16 cellular contexts compared by ENCODE assay signal in genomic region chr5:927172-928015, GRCh38. TPM values are rescaled to one million over a fixed set of nuclear protein-coding genes. Genes with fewer than 3 reads are reported as not detected.
DNase-seq lines count a peak whose midpoint lies in the region; ATAC-seq, FAIRE-seq and TF ChIP-seq lines count a peak whose summit lies in the region.
"Had no signal": no experiment of that assay in that cellular context is flagged by ENCODE, and none has a peak within 500 bp of the region (broad histone marks: within the 10 kb centered on the region; RNA-seq: fewer than 3 reads in every experiment).

No MANE protein-coding gene starts in this region.

- POLR2A ChIA-PET in HepG2 (lab: Yijun Ruan, JAX), result no interaction called here
- POLR2A ChIA-PET in activated CD4-positive, alpha-beta memory T cell treated with anti-CD3 and anti-CD28 coated beads, Interleukin-2, amount 10 ng/mL, durations not matched to agents 7 days and 5 days (lab: Charles Lee), result no interaction called here

- TF ChIP-seq EP300 in HepG2 (IDR thresholded peaks at IDR 0.05; ENCODE audit: low read depth in 2 of 2, low read length in 2 of 2) (no peak), HepG2 (CRISPR knock-in tag; IDR thresholded peaks at IDR 0.05; ENCODE audit: borderline replicate concordance) (no peak)

- 88% methylated on average over 19 of the region's 30 CpGs for WGBS in HepG2 (ENCODE audit: low lambda C conversion rate)

- H4K20me1 ChIP-seq in HepG2 (ENCODE audit: insufficient read depth, low read length), result no peaks in the 10 kb centered on the region

- no peak for FAIRE-seq in HepG2 (lab: Jason Lieb, UNC)
- FAIRE-seq: A204.1 had no signal

- no peak for TF ChIP-seq RAD21 in HepG2 (CRISPR knock-in tag; IDR thresholded peaks at IDR 0.05)

- no peak overlapping the region for H3K27ac Mint-ChIP-seq in activated CD4-positive, alpha-beta T cell treated with anti-CD3 and anti-CD28 coated beads, Interleukin-2, amount 10 ng/mL, durations not matched to agents 24 days and 14 days
- no peak overlapping the region for H3K27ac Mint-ChIP-seq in stimulated activated memory B cell treated with anti-CD40 and anti-IgM and Interleukin-4, amounts not matched to agents 10 μg/mL and 1 μg/mL and 100 μg/mL, for 72 hours
- H3K27ac Mint-ChIP-seq in activated CD4-positive, alpha-beta memory T cell treated with anti-CD3 and anti-CD28 coated beads, Interleukin-2, amount 10 ng/mL, durations not matched to agents 7 days and 5 days, result no peak overlapping the region
- H3K27ac Mint-ChIP-seq: activated naive CD4-positive, alpha-beta T cell treated with anti-CD3 and anti-CD28 coated beads, Interleukin-2, amount 50 U/mL, for 72 hours; stimulated activated naive CD8-positive, alpha-beta T cell treated with anti-CD3 and anti-CD28 coated beads, Interleukin-15, Interleukin-2, amounts not matched to agents 100 ng/mL and 50 ng/mL, for 24 hours had no signal

- CTCF ChIA-PET in HepG2 (lab: Yijun Ruan, JAX; ENCODE audit: low intra/inter-chr PET ratio, low total read pairs), result no interaction called here
- CTCF ChIA-PET in activated CD4-positive, alpha-beta memory T cell treated with anti-CD3 and anti-CD28 coated beads, Interleukin-2, amount 10 ng/mL, durations not matched to agents 7 days and 5 days (lab: Charles Lee), result no interaction called here

- H3K79me2 ChIP-seq in HepG2 (ENCODE audit: insufficient read depth, low read length), result no peaks in the 10 kb centered on the region

- TF ChIP-seq POLR2A in HepG2 (IDR thresholded peaks at IDR 0.05; ENCODE audit: insufficient read depth in 1 of 2, low read depth in 2 of 2, low read length in 2 of 2) (no peak), erythroblast (IDR thresholded peaks at IDR 0.05; ENCODE audit: low read length) (no peak)

- H3K4me3 ChIP-seq in astrocyte of the cerebellum (ENCODE audit: low read depth, low read length) (peak overlapping the region; percentile 18), HepG2 (replicated peaks in 1 of 3; ENCODE audit: insufficient read depth in 1 of 3, low read depth in 2 of 3, low read length in 3 of 3) (no peak overlapping the region)

- DNase-seq in activated CD4-positive, alpha-beta T cell treated with anti-CD3 and anti-CD28 coated beads, Interleukin-2, amount 10 ng/mL, durations not matched to agents 24 days and 14 days, result no peak
- no peak for DNase-seq in activated CD4-positive, alpha-beta T cell treated with anti-CD3 and anti-CD28 coated beads for 48 hours
- DNase-seq in astrocyte of the cerebellum (ENCODE audit: low read depth) (no peak), HepG2 (ENCODE audit: low spot score) (no peak), foreskin melanocyte (no peak), erythroblast (lab: John Stamatoyannopoulos, UW) (no peak)
- DNase-seq in activated CD4-positive, alpha-beta memory T cell treated with anti-CD3 and anti-CD28 coated beads, Interleukin-2, amount 10 ng/mL, durations not matched to agents 7 days and 5 days, result no peak
- DNase-seq: DMS 273 treated with DMSO at 0.1 percent for 48 hours, hippocampal formation, NCI-H187, NCI-H82 had no signal

- in situ Hi-C loops in astrocyte of the cerebellum (cut with HindIII; ENCODE audit: low sequenced_read_pairs) (loop anchor here (25.0 kb wide), 2 partner anchors 235 to 385 kb away; no protein-coding TSS in a partner anchor), HepG2 (cut with HindIII; ENCODE audit: extremely low pct_ligation_motif_present, low pct_unique_long_range_greater_than_20kb) (loop anchor here (10.0 kb wide), 1 partner anchor 237 kb away; no protein-coding TSS in a partner anchor)

- H3K4me2 ChIP-seq in HepG2 (ENCODE audit: low read depth, low read length), result no peak overlapping the region

- H3K4me3 Mint-ChIP-seq in activated CD4-positive, alpha-beta T cell treated with anti-CD3 and anti-CD28 coated beads, Interleukin-2, amount 10 ng/mL, durations not matched to agents 24 days and 14 days, result peak overlapping the region; percentile 49
- H3K4me3 Mint-ChIP-seq in stimulated activated memory B cell treated with anti-CD40 and anti-IgM and Interleukin-4, amounts not matched to agents 10 μg/mL and 1 μg/mL and 100 μg/mL, for 72 hours, result peak overlapping the region; percentile 22
- H3K4me3 Mint-ChIP-seq in activated CD4-positive, alpha-beta memory T cell treated with anti-CD3 and anti-CD28 coated beads, Interleukin-2, amount 10 ng/mL, durations not matched to agents 7 days and 5 days, result no peak overlapping the region
- H3K4me3 Mint-ChIP-seq: stimulated activated naive CD8-positive, alpha-beta T cell treated with anti-CD3 and anti-CD28 coated beads, Interleukin-15, Interleukin-2, amounts not matched to agents 100 ng/mL and 50 ng/mL, for 24 hours had no signal

- H3K27me3 Mint-ChIP-seq in activated CD4-positive, alpha-beta T cell treated with anti-CD3 and anti-CD28 coated beads, Interleukin-2, amount 10 ng/mL, durations not matched to agents 24 days and 14 days, result peaks cover 26% of the 10 kb centered on the region
- peaks cover 60% of the 10 kb centered on the region for H3K27me3 Mint-ChIP-seq in stimulated activated memory B cell treated with anti-CD40 and anti-IgM and Interleukin-4, amounts not matched to agents 10 μg/mL and 1 μg/mL and 100 μg/mL, for 72 hours
- peaks cover 22% of the 10 kb centered on the region for H3K27me3 Mint-ChIP-seq in activated CD4-positive, alpha-beta memory T cell treated with anti-CD3 and anti-CD28 coated beads, Interleukin-2, amount 10 ng/mL, durations not matched to agents 7 days and 5 days

- no peaks in the 10 kb centered on the region; a peak in 1 of 5 replicates for H3K27me3 ChIP-seq in HepG2 (ENCODE audit: control insufficient read depth in 1 of 2, insufficient read depth in 2 of 2, low read length in 2 of 2)

- no peaks in the 10 kb centered on the region for H3K9me3 Mint-ChIP-seq in activated CD4-positive, alpha-beta T cell treated with anti-CD3 and anti-CD28 coated beads, Interleukin-2, amount 10 ng/mL, durations not matched to agents 24 days and 14 days
- H3K9me3 Mint-ChIP-seq in stimulated activated memory B cell treated with anti-CD40 and anti-IgM and Interleukin-4, amounts not matched to agents 10 μg/mL and 1 μg/mL and 100 μg/mL, for 72 hours, result no peaks in the 10 kb centered on the region
- no peaks in the 10 kb centered on the region for H3K9me3 Mint-ChIP-seq in activated CD4-positive, alpha-beta memory T cell treated with anti-CD3 and anti-CD28 coated beads, Interleukin-2, amount 10 ng/mL, durations not matched to agents 7 days and 5 days
- H3K9me3 Mint-ChIP-seq: activated naive CD4-positive, alpha-beta T cell treated with anti-CD3 and anti-CD28 coated beads, Interleukin-2, amount 50 U/mL, for 72 hours; stimulated activated naive CD8-positive, alpha-beta T cell treated with anti-CD3 and anti-CD28 coated beads, Interleukin-15, Interleukin-2, amounts not matched to agents 100 ng/mL and 50 ng/mL, for 24 hours had no signal

- no peaks in the 10 kb centered on the region for H3K9me3 ChIP-seq in HepG2 (ENCODE audit: low read length)

- no peak overlapping the region for H3K9ac ChIP-seq in HepG2 (ENCODE audit: insufficient read depth, low read depth, low read length)

- ATAC-seq in HepG2, result no peak
- no peak for ATAC-seq in stimulated activated memory B cell treated with anti-CD40 and anti-IgM and Interleukin-4, amounts not matched to agents 10 μg/mL and 1 μg/mL and 100 μg/mL, for 72 hours
- ATAC-seq: SK-N-SH treated with all-trans-retinoic acid at 6 μM for 48 hours had no signal

- no peaks in the 10 kb centered on the region for H3K4me1 ChIP-seq in HepG2 (ENCODE audit: insufficient read depth, low read length)

- intact Hi-C loops in activated CD4-positive, alpha-beta T cell treated with anti-CD3 and anti-CD28 coated beads, Interleukin-2, amount 10 ng/mL, durations not matched to agents 24 days and 14 days (cut with micrococcal nuclease), result loop anchor here (5.0 kb wide), 1 partner anchor 35 kb away; no protein-coding TSS in a partner anchor
- intact Hi-C loops in HepG2 (cut with micrococcal nuclease; ENCODE audit: unreplicated experiment), result no loop called here

- no peak overlapping the region for H2AFZ ChIP-seq in HepG2 (ENCODE audit: low read length)

- no peak overlapping the region for H3K27ac ChIP-seq in HepG2 (ENCODE audit: extremely low read length, insufficient read depth, low read length)

- peaks cover 10% of the 10 kb centered on the region for H3K4me1 Mint-ChIP-seq in activated CD4-positive, alpha-beta T cell treated with anti-CD3 and anti-CD28 coated beads, Interleukin-2, amount 10 ng/mL, durations not matched to agents 24 days and 14 days
- H3K4me1 Mint-ChIP-seq in stimulated activated memory B cell treated with anti-CD40 and anti-IgM and Interleukin-4, amounts not matched to agents 10 μg/mL and 1 μg/mL and 100 μg/mL, for 72 hours, result peaks cover 14% of the 10 kb centered on the region
- peaks cover 8% of the 10 kb centered on the region for H3K4me1 Mint-ChIP-seq in activated CD4-positive, alpha-beta memory T cell treated with anti-CD3 and anti-CD28 coated beads, Interleukin-2, amount 10 ng/mL, durations not matched to agents 7 days and 5 days

- H3K36me3 Mint-ChIP-seq in activated CD4-positive, alpha-beta T cell treated with anti-CD3 and anti-CD28 coated beads, Interleukin-2, amount 10 ng/mL, durations not matched to agents 24 days and 14 days (ENCODE audit: low read depth), result no peaks in the 10 kb centered on the region
- no peaks in the 10 kb centered on the region for H3K36me3 Mint-ChIP-seq in stimulated activated memory B cell treated with anti-CD40 and anti-IgM and Interleukin-4, amounts not matched to agents 10 μg/mL and 1 μg/mL and 100 μg/mL, for 72 hours
- H3K36me3 Mint-ChIP-seq in activated CD4-positive, alpha-beta memory T cell treated with anti-CD3 and anti-CD28 coated beads, Interleukin-2, amount 10 ng/mL, durations not matched to agents 7 days and 5 days (ENCODE audit: low read depth), result no peaks in the 10 kb centered on the region

- TF ChIP-seq CTCF in astrocyte of the cerebellum (IDR thresholded peaks at IDR 0.05; ENCODE audit: low read depth, low read length, missing control alignments) (peak; percentile 1), HepG2 (CRISPR knock-in tag; IDR thresholded peaks at IDR 0.05) (no peak)

- BruUV-seq in HepG2 (replicated peaks; lab: Mats Ljungman, UMichigan), result no TSS peak

- H3K36me3 ChIP-seq in HepG2 (replicated peaks in 1 of 2; ENCODE audit: control insufficient read depth in 1 of 2, insufficient read depth in 2 of 2, low read length in 2 of 2), result no peaks in the 10 kb centered on the region

RNA-seq across cellular contexts. Expression of gene TRIP13, which starts 34.7 kb away (rescaled TPM):
- 47.5 and 52.6 TPM in 2 replicates for total RNA-seq in activated CD4-positive, alpha-beta T cell treated with anti-CD3 and anti-CD28 coated beads, Interleukin-2, amount 10 ng/mL, durations not matched to agents 24 days and 14 days
- total RNA-seq in HepG2 (2016; rRNA removed; fragmentation: Illumina TruSeq; extraction: Trizol), result 33.0 and 39.5 TPM in 2 replicates
- 8.1 and 9.8 TPM in 2 replicates for total RNA-seq in HepG2 (2016; cell fraction: cytosol; rRNA removed; fragmentation: Illumina TruSeq; extraction: Trizol; ENCODE audit: low read depth)
- total RNA-seq in HepG2 (2016; cell fraction: insoluble cytoplasmic fraction; rRNA removed; fragmentation: Illumina TruSeq; extraction: Trizol), result 33.0 and 42.4 TPM in 2 replicates
- total RNA-seq in HepG2 (2016; cell fraction: membrane; rRNA removed; fragmentation: Illumina TruSeq; extraction: Trizol), result 19.4 and 20.2 TPM in 2 replicates
- 18.6 TPM in 2 replicates for total RNA-seq in HepG2 (2016; cell fraction: nucleus; rRNA removed; fragmentation: Illumina TruSeq; extraction: Trizol)
- 12.8 and 13.5 TPM in 2 replicates for polyA plus RNA-seq in HepG2 (2011; rRNA removed)
- polyA plus RNA-seq in HepG2 (2011; cell fraction: cytosol; rRNA removed), result 6.1 and 7.0 TPM in 2 replicates
- polyA plus RNA-seq in HepG2 (2011; cell fraction: nucleus; rRNA removed), result 11.6 and 18.6 TPM in 2 replicates
- polyA plus RNA-seq in HepG2 (2012), result 6.5 and 11.3 TPM in 2 replicates
- polyA plus RNA-seq in HepG2 (2016; cell fraction: cytosol; fragmentation: Illumina TruSeq; extraction: Trizol; ENCODE audit: low read depth), result 4.9 and 6.9 TPM in 2 replicates
- polyA plus RNA-seq in HepG2 (2016; cell fraction: insoluble cytoplasmic fraction; fragmentation: Illumina TruSeq; extraction: Trizol; ENCODE audit: low read depth), result 44.2 and 47.5 TPM in 2 replicates
- 13.5 and 13.6 TPM in 2 replicates for polyA plus RNA-seq in HepG2 (2016; cell fraction: membrane; fragmentation: Illumina TruSeq; extraction: Trizol; ENCODE audit: low read depth)
- polyA plus RNA-seq in HepG2 (2016; cell fraction: nucleus; fragmentation: Illumina TruSeq; extraction: Trizol; ENCODE audit: insufficient read depth, low read depth), result 42.0 and 45.8 TPM in 2 replicates
- 6.3 and 101 TPM in 2 replicates for polyA minus RNA-seq in HepG2 (2011; rRNA and poly(A)+ RNA removed; ENCODE audit: low replicate concordance)
- 4.5 and 11.3 TPM in 2 replicates for polyA minus RNA-seq in HepG2 (2011; cell fraction: cytosol; rRNA and poly(A)+ RNA removed)
- 9.2 and 11.7 TPM in 2 replicates for polyA minus RNA-seq in HepG2 (2011; cell fraction: nucleus; rRNA and poly(A)+ RNA removed)
- 10 to 100 TPM; 26.6 to 28.8 TPM for total RNA-seq in activated CD4-positive, alpha-beta memory T cell treated with anti-CD3 and anti-CD28 coated beads, Interleukin-2, amount 10 ng/mL, durations not matched to agents 7 days and 5 days

RNA-seq across cellular contexts. Expression of gene BRD9, which starts 34.8 kb away (rescaled TPM):
- total RNA-seq in activated CD4-positive, alpha-beta T cell treated with anti-CD3 and anti-CD28 coated beads, Interleukin-2, amount 10 ng/mL, durations not matched to agents 24 days and 14 days, result 80.6 and 82.0 TPM in 2 replicates
- 20.7 and 22.9 TPM in 2 replicates for total RNA-seq in HepG2 (2016; rRNA removed; fragmentation: Illumina TruSeq; extraction: Trizol)
- 6.6 and 8.1 TPM in 2 replicates for total RNA-seq in HepG2 (2016; cell fraction: cytosol; rRNA removed; fragmentation: Illumina TruSeq; extraction: Trizol; ENCODE audit: low read depth)
- 18.6 and 24.6 TPM in 2 replicates for total RNA-seq in HepG2 (2016; cell fraction: insoluble cytoplasmic fraction; rRNA removed; fragmentation: Illumina TruSeq; extraction: Trizol)
- total RNA-seq in HepG2 (2016; cell fraction: membrane; rRNA removed; fragmentation: Illumina TruSeq; extraction: Trizol), result 10.4 and 11.6 TPM in 2 replicates
- total RNA-seq in HepG2 (2016; cell fraction: nucleus; rRNA removed; fragmentation: Illumina TruSeq; extraction: Trizol), result 30.9 and 31.0 TPM in 2 replicates
- polyA plus RNA-seq in HepG2 (2011; rRNA removed), result 5.2 and 6.3 TPM in 2 replicates
- 4.5 and 4.6 TPM in 2 replicates for polyA plus RNA-seq in HepG2 (2011; cell fraction: cytosol; rRNA removed)
- polyA plus RNA-seq in HepG2 (2011; cell fraction: nucleus; rRNA removed), result 36.0 and 39.4 TPM in 2 replicates
- polyA plus RNA-seq in HepG2 (2012), result 10.7 and 10.9 TPM in 2 replicates
- polyA plus RNA-seq in HepG2 (2016; cell fraction: cytosol; fragmentation: Illumina TruSeq; extraction: Trizol; ENCODE audit: low read depth), result 2.4 and 2.5 TPM in 2 replicates
- polyA plus RNA-seq in HepG2 (2016; cell fraction: insoluble cytoplasmic fraction; fragmentation: Illumina TruSeq; extraction: Trizol; ENCODE audit: low read depth), result 17.6 and 19.2 TPM in 2 replicates
- 4.9 and 5.4 TPM in 2 replicates for polyA plus RNA-seq in HepG2 (2016; cell fraction: membrane; fragmentation: Illumina TruSeq; extraction: Trizol; ENCODE audit: low read depth)
- polyA plus RNA-seq in HepG2 (2016; cell fraction: nucleus; fragmentation: Illumina TruSeq; extraction: Trizol; ENCODE audit: insufficient read depth, low read depth), result 65.1 and 68.5 TPM in 2 replicates
- 15.9 and 73.1 TPM in 2 replicates for polyA minus RNA-seq in HepG2 (2011; rRNA and poly(A)+ RNA removed; ENCODE audit: low replicate concordance)
- 4.1 and 5.6 TPM in 2 replicates for polyA minus RNA-seq in HepG2 (2011; cell fraction: cytosol; rRNA and poly(A)+ RNA removed)
- 30.7 and 34.1 TPM in 2 replicates for polyA minus RNA-seq in HepG2 (2011; cell fraction: nucleus; rRNA and poly(A)+ RNA removed)
- 10 to 100 TPM; 52.3 to 54.0 TPM for total RNA-seq in activated CD4-positive, alpha-beta memory T cell treated with anti-CD3 and anti-CD28 coated beads, Interleukin-2, amount 10 ng/mL, durations not matched to agents 7 days and 5 days
